Comparison of ENCODE assay signal across 10 cellular contexts in the genomic region with DNA sequence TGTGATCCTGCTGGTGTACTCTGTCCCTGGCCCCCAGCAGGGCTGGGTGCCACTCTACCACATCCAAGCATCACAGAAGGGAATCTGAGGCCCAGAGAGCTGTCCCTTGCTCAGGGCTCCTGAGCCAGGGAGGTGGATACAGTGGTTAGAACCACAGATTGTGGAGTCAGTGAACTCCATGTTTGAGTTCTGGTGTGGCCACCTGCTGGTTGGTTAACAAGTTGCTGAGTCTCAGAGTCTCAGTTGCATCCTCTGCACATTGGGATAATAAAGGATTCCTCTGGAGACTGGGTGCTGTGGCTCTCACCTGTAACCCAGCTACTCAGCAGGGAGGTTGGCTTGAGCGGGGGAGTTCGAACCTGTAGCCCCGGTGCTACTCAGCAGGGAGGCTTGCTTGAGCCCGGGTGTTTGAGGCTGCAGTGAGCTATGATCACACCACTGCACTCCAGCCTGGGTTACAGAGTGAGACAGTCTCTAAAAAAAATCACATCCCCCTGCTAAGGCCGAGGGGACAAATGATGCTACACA. TPM values are rescaled to one million over a fixed set of nuclear protein-coding genes. Genes with fewer than 3 reads are reported as not detected.
A peak's percentile ranks its signal among the peaks of the same experiment; 100 is the strongest.
DNase-seq lines count a peak whose midpoint lies in the region; ATAC-seq, FAIRE-seq and TF ChIP-seq lines count a peak whose summit lies in the region.
"Had no signal": no experiment of that assay in that cellular context is flagged by ENCODE, and none has a peak within 500 bp of the region (broad histone marks: within the 10 kb centered on the region; RNA-seq: fewer than 3 reads in every experiment).

No MANE protein-coding gene starts in this region.

- WGBS in H9 (ENCODE audit: extremely low coverage, insufficient read length, low lambda C conversion rate): no CpG with 5 or more reads among the region's 5 CpGs

- ATAC-seq in stimulated activated memory B cell treated with anti-CD40 and anti-IgM and Interleukin-4, amounts not matched to agents 10 μg/mL and 1 μg/mL and 100 μg/mL, for 72 hours: no peak
- ATAC-seq in GM21786 (IDR thresholded peaks at IDR 0.05; ENCODE audit: unreplicated experiment): no peak

- H3K9me3 ChIP-seq in BE2C: no peaks in the 10 kb centered on the region
- H3K9me3 ChIP-seq in H9 (ENCODE audit: control insufficient read depth, low read depth, low read length): no peaks in the 10 kb centered on the region
- no peaks in the 10 kb centered on the region for H3K9me3 ChIP-seq in keratinocyte (ENCODE audit: control insufficient read depth, low read depth, low read length)

- H3K27ac Mint-ChIP-seq in H9: 0 out of 7 replicates have a peak overlapping the region, but pooled peaks of 1 of the 3 experiments have one; percentile 44
- H3K27ac Mint-ChIP-seq in stimulated activated memory B cell treated with anti-CD40 and anti-IgM and Interleukin-4, amounts not matched to agents 10 μg/mL and 1 μg/mL and 100 μg/mL, for 72 hours: no peak overlapping the region

- H3K4me1 Mint-ChIP-seq in H9: peaks cover 10 to 18% of the 10 kb centered on the region in 2 experiments
- H3K4me1 Mint-ChIP-seq in stimulated activated memory B cell treated with anti-CD40 and anti-IgM and Interleukin-4, amounts not matched to agents 10 μg/mL and 1 μg/mL and 100 μg/mL, for 72 hours: no peaks in the 10 kb centered on the region

- DNase-seq in BE2C (no peak), H9 (no peak), keratinocyte (ENCODE audit: low read depth, low spot score) (no peak), SKM-1 (lab: John Stamatoyannopoulos, UW; ENCODE audit: unreplicated experiment) (no peak)
- no peak for DNase-seq in activated CD8-positive, alpha-beta memory T cell treated with anti-CD3 and anti-CD28 coated beads, Interleukin-2, amount 50 U/mL, for 48 hours
- DNase-seq: activated CD8-positive, alpha-beta memory T cell treated with anti-CD3 and anti-CD28 coated beads, Interleukin-2, amount 50 U/mL, for 4 hours; NCI-H446 treated with DMSO at 0.1 percent for 48 hours had no signal

- H3K23me2 ChIP-seq in H9 (ENCODE audit: insufficient read length, low read depth, low read length, poor library complexity, severe bottlenecking): no peaks in the 10 kb centered on the region

- no peak overlapping the region for H2BK15ac ChIP-seq in H9 (ENCODE audit: low read depth, low read length)

- H3K27ac ChIP-seq in H9 (ENCODE audit: insufficient read length, low read depth, low read length): no peak overlapping the region
- no peak overlapping the region for H3K27ac ChIP-seq in VCaP
- H3K27ac ChIP-seq in keratinocyte (ENCODE audit: control insufficient read depth, insufficient read depth, low read length): no peak overlapping the region

- H3K9me1 ChIP-seq in keratinocyte (ENCODE audit: control insufficient read depth, extremely low read depth, insufficient read depth, low read length): no peaks in the 10 kb centered on the region

- H4K5ac ChIP-seq in H9 (ENCODE audit: insufficient read length, low read depth, low read length): no peak overlapping the region

- no peak overlapping the region for H4K8ac ChIP-seq in H9 (replicated peaks; ENCODE audit: insufficient read length, low read depth, low read length)

- no peak overlapping the region for H2BK5ac ChIP-seq in H9 (ENCODE audit: insufficient read length, low read length)

- no peaks in the 10 kb centered on the region; a peak in 1 of 7 replicates for H3K36me3 Mint-ChIP-seq in H9 (ENCODE audit: insufficient read depth in 1 of 3, low read depth in 3 of 3)
- no peaks in the 10 kb centered on the region for H3K36me3 Mint-ChIP-seq in stimulated activated memory B cell treated with anti-CD40 and anti-IgM and Interleukin-4, amounts not matched to agents 10 μg/mL and 1 μg/mL and 100 μg/mL, for 72 hours

- peaks cover 11% of the 10 kb centered on the region for H3K27me3 Mint-ChIP-seq in H9 (ENCODE audit: low read depth)
- peaks cover 81% of the 10 kb centered on the region for H3K27me3 Mint-ChIP-seq in stimulated activated memory B cell treated with anti-CD40 and anti-IgM and Interleukin-4, amounts not matched to agents 10 μg/mL and 1 μg/mL and 100 μg/mL, for 72 hours

- H3K23ac ChIP-seq in H9 (ENCODE audit: insufficient read length, low read depth, low read length): no peak overlapping the region

- TF ChIP-seq CTCF in BE2C (IDR thresholded peaks at IDR 0.05; ENCODE audit: low read depth, low read length) (peak; percentile 56), H9 (conservative IDR thresholded peaks at IDR 0.05) (peak; percentile 54; the same call in 2 of the 3 replicates), VCaP (conservative IDR thresholded peaks at IDR 0.05) (peak; percentile 8; the same call in 1 of the 2 replicates), keratinocyte (optimal IDR thresholded peaks at IDR 0.05 in 1 of 3, IDR thresholded peaks at IDR 0.05 in 1 of 3, conservative IDR thresholded peaks at IDR 0.05 in 1 of 3; ENCODE audit: extremely low read depth in 1 of 3, insufficient read depth in 2 of 3, low read length in 3 of 3) (peak; percentile 38 to 51 (median 50))

- no peaks in the 10 kb centered on the region for H3K79me1 ChIP-seq in H9 (ENCODE audit: insufficient read depth, low read depth, low read length, poor library complexity, severe bottlenecking)

- H3K36me3 ChIP-seq in BE2C (no peaks in the 10 kb centered on the region), keratinocyte (ENCODE audit: control insufficient read depth in 2 of 2, extremely low read depth in 1 of 2, insufficient read depth in 2 of 2, low read length in 2 of 2) (no peaks in the 10 kb centered on the region)

- no peak overlapping the region for H4K91ac ChIP-seq in H9 (ENCODE audit: insufficient read length, low read depth, low read length)

- no peak for FAIRE-seq in keratinocyte (lab: Jason Lieb, UNC)

- no peak overlapping the region for H3K56ac ChIP-seq in H9 (ENCODE audit: insufficient read length, low read depth, low read length)

- no peak overlapping the region for H3K4ac ChIP-seq in H9 (ENCODE audit: low read depth, low read length)

- H2AK5ac ChIP-seq in H9 (ENCODE audit: insufficient read length, low read length): no peak overlapping the region

- H3K27me3 ChIP-seq in BE2C: no peaks in the 10 kb centered on the region
- H3K27me3 ChIP-seq in H9 (ENCODE audit: insufficient read depth, low read length): no peaks in the 10 kb centered on the region
- H3K27me3 ChIP-seq in keratinocyte (ENCODE audit: control insufficient read depth, extremely low read depth, insufficient read depth, low read length): peaks cover 23% of the 10 kb centered on the region

- no peak overlapping the region for H3K14ac ChIP-seq in H9 (ENCODE audit: insufficient read depth, low read length)

- H2AFZ ChIP-seq in H9 (ENCODE audit: low read length) (no peak overlapping the region), keratinocyte (ENCODE audit: control insufficient read depth, low read length) (no peak overlapping the region)

- H3K4me3 Mint-ChIP-seq in H9: no peak overlapping the region
- H3K4me3 Mint-ChIP-seq in stimulated activated memory B cell treated with anti-CD40 and anti-IgM and Interleukin-4, amounts not matched to agents 10 μg/mL and 1 μg/mL and 100 μg/mL, for 72 hours: no peak overlapping the region

- H3K4me3 ChIP-seq in BE2C (ENCODE audit: low read depth, low read length): no peak overlapping the region
- no peak overlapping the region for H3K4me3 ChIP-seq in keratinocyte (ENCODE audit: control insufficient read depth in 2 of 3, extremely low read depth in 1 of 3, insufficient read depth in 2 of 3, low read depth in 1 of 3, low read length in 3 of 3)

- H3K9ac ChIP-seq in H9 (ENCODE audit: extremely low read depth, insufficient read length, low read length) (no peak overlapping the region), keratinocyte (ENCODE audit: control insufficient read depth, extremely low read depth, insufficient read depth, low read length) (no peak overlapping the region)

- H4K20me1 ChIP-seq in H9 (ENCODE audit: control insufficient read depth, insufficient read depth, insufficient read length) (no peaks in the 10 kb centered on the region), keratinocyte (ENCODE audit: control insufficient read depth, extremely low read depth, insufficient read depth, low read length) (no peaks in the 10 kb centered on the region)

- H3K79me2 ChIP-seq in H9 (ENCODE audit: insufficient read depth, low read length): no peaks in the 10 kb centered on the region
- H3K79me2 ChIP-seq in keratinocyte (ENCODE audit: control insufficient read depth, insufficient read depth, low read length): no peaks in the 10 kb centered on the region

- H2BK12ac ChIP-seq in H9 (ENCODE audit: insufficient read length, low read depth, low read length): no peak overlapping the region

- peaks cover 41% of the 10 kb centered on the region for H3K4me1 ChIP-seq in BE2C
- H3K4me1 ChIP-seq in H9 (ENCODE audit: insufficient read depth, low read length): no peaks in the 10 kb centered on the region
- H3K4me1 ChIP-seq in keratinocyte (ENCODE audit: control insufficient read depth, extremely low read depth, insufficient read depth, low read length): no peaks in the 10 kb centered on the region

- H3K18ac ChIP-seq in H9 (ENCODE audit: insufficient read length, low read depth, low read length): no peak overlapping the region

- H3K4me2 ChIP-seq in H9 (ENCODE audit: insufficient read depth, insufficient read length, low read length) (no peak overlapping the region), keratinocyte (ENCODE audit: control insufficient read depth, extremely low read depth, insufficient read depth, low read depth, low read length) (no peak overlapping the region)

- H2BK20ac ChIP-seq in H9 (ENCODE audit: low read depth, low read length, poor library complexity, severe bottlenecking): no peak overlapping the region

- no peak overlapping the region for H2BK120ac ChIP-seq in H9 (ENCODE audit: low read depth, low read length, poor library complexity, severe bottlenecking)

- no peaks in the 10 kb centered on the region for H3K9me3 Mint-ChIP-seq in H9
- H3K9me3 Mint-ChIP-seq in stimulated activated memory B cell treated with anti-CD40 and anti-IgM and Interleukin-4, amounts not matched to agents 10 μg/mL and 1 μg/mL and 100 μg/mL, for 72 hours: no peaks in the 10 kb centered on the region

- H3T11ph ChIP-seq in H9 (ENCODE audit: low read length): no peak overlapping the region

- dilution Hi-C loops in keratinocyte (cut with MboI; ENCODE audit: extremely low pct_ligation_motif_present, low sequenced_read_pairs): no loop called here

RNA-seq across cellular contexts. Expression of a gene that starts 39.4 kb away (rescaled TPM):
- 38.3 TPM for polyA plus RNA-seq in BE2C (2012; ENCODE audit: insufficient read depth, insufficient read length, low read depth)
- total RNA-seq in H9 (2021): 17.4 and 19.2 TPM in 2 replicates
- 26.7 to 29.5 TPM (median 29.3 TPM) in 3 replicates for polyA plus RNA-seq in keratinocyte
- 9.9 TPM for polyA plus RNA-seq in keratinocyte (2011; ENCODE audit: low read depth)
- 18.4 and 30.6 TPM in 2 replicates for polyA plus RNA-seq in keratinocyte (2011; cell fraction: cytosol; rRNA removed)
- polyA plus RNA-seq in keratinocyte (2011; cell fraction: nucleus; rRNA removed): 28.6 and 31.8 TPM in 2 replicates
- polyA plus RNA-seq in keratinocyte (2012; ENCODE audit: low replicate concordance): 21.9 and 36.7 TPM in 2 replicates
- 19.1 to 47.1 TPM (median 20.8 TPM) in 3 replicates for polyA minus RNA-seq in keratinocyte
- polyA minus RNA-seq in keratinocyte (2011; cell fraction: cytosol; rRNA and poly(A)+ RNA removed): 20.7 TPM
- polyA minus RNA-seq in keratinocyte (2011; cell fraction: nucleus; rRNA and poly(A)+ RNA removed): 11.9 and 12.3 TPM in 2 replicates

RNA-seq across cellular contexts. Expression of a gene that starts 39.7 kb away (rescaled TPM):
- polyA plus RNA-seq in BE2C (2012; ENCODE audit: insufficient read depth, insufficient read length, low read depth): 29.5 TPM
- total RNA-seq in H9 (2021): 22.5 and 24.3 TPM in 2 replicates
- 29.4 to 38.6 TPM (median 30.6 TPM) in 3 replicates for polyA plus RNA-seq in keratinocyte
- 8.1 TPM for polyA plus RNA-seq in keratinocyte (2011; ENCODE audit: low read depth)
- 21.3 and 28.5 TPM in 2 replicates for polyA plus RNA-seq in keratinocyte (2011; cell fraction: cytosol; rRNA removed)
- polyA plus RNA-seq in keratinocyte (2011; cell fraction: nucleus; rRNA removed): 25.5 and 26.0 TPM in 2 replicates
- polyA plus RNA-seq in keratinocyte (2012; ENCODE audit: low replicate concordance): 23.7 and 51.0 TPM in 2 replicates
- polyA minus RNA-seq in keratinocyte: 22.8 to 27.4 TPM (median 23.3 TPM) in 3 replicates
- 33.8 TPM for polyA minus RNA-seq in keratinocyte (2011; cell fraction: cytosol; rRNA and poly(A)+ RNA removed)
- polyA minus RNA-seq in keratinocyte (2011; cell fraction: nucleus; rRNA and poly(A)+ RNA removed): 6.0 and 12.6 TPM in 2 replicates
